Comparison of ENCODE assay signal across 1 cellular context in the genomic region with DNA sequence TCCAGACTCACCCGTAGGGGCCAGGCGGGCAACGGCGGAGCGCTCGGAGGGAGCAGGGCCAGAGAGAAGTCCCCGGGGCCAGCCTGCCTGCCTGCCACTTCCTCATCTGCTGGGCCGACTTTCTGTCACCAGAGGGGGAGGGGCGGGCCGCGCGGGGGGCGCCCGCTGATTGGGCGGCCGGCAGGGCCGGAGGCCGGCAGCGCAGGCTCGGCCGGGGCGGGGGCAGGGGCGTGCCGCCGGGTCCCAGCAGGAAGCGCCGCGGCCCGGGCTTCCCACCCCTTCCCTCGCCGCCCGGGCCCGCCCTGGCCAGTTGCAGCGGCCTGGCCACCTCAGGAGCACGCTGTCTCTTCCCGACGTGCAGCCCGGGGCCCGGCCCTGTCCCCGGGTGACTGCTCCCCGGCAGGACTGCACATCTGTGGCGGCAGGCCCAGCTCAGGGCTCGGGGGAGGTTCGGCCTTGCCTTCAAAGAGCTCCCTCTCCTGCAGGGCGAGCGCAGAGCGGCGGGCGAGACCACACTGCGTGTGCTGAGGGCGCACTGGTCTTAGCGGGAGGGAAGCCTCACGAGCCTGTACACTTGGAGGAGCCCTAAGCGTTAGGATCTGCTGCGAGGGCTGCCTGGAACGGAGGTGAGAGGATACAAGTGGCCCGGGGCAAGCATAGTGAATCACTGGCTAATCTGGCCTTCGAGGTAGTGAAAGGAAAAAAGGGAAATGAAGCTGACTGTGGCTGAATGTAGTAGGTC.
TF ChIP-seq lines count a peak whose summit lies in the region.

ELOVL1 (minus strand) TSS at position 108 of the 742 bp plus-strand sequence. CDS start 2,402 bp downstream, outside the sequence.

TF ChIP-seq in HepG2, 621 proteins besides CTCF, POLR2A, EP300 and RAD21 (continued from another document and continues in another):
- peak; percentile 70; the same call in 1 of the 2 replicates for TF ChIP-seq ZNF224 (CRISPR knock-in tag; IDR thresholded peaks at IDR 0.05)
- TF ChIP-seq, protein P1, sequence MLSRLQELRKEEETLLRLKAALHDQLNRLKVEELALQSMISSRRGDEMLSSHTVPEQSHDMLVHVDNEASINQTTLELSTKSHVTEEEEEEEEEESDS (CRISPR knock-in tag; IDR thresholded peaks at IDR 0.05; ENCODE audit: borderline replicate concordance), result peak; percentile 91; the same call in 1 of the 2 replicates
- TF ChIP-seq ZNF816 (CRISPR knock-in tag; IDR thresholded peaks at IDR 0.05; ENCODE audit: borderline replicate concordance), result no peak; the same call in 1 of the 2 replicates
- TF ChIP-seq MEF2D (CRISPR knock-in tag; IDR thresholded peaks at IDR 0.05), result no peak
- TF ChIP-seq GATAD1 (CRISPR knock-in tag; IDR thresholded peaks at IDR 0.05), result peak; percentile 54; the same call in 1 of the 2 replicates
- peak; percentile 80 for TF ChIP-seq TFDP2 (CRISPR knock-in tag; IDR thresholded peaks at IDR 0.05)
- peak; percentile 88 for TF ChIP-seq ARHGAP35 (CRISPR knock-in tag; IDR thresholded peaks at IDR 0.05; ENCODE audit: borderline replicate concordance)
- TF ChIP-seq ZNF431 (CRISPR knock-in tag; IDR thresholded peaks at IDR 0.05; ENCODE audit: borderline replicate concordance, low read depth), result peak; percentile 95; the same call in 1 of the 2 replicates
- 0 out of 2 replicates have a peak, but pooled peaks have one; percentile 17 for TF ChIP-seq ZFP82 (CRISPR knock-in tag; IDR thresholded peaks at IDR 0.05; ENCODE audit: borderline replicate concordance)
- 0 out of 2 replicates have a peak, but pooled peaks have one; percentile 40 for TF ChIP-seq HNRNPL (IDR thresholded peaks at IDR 0.05; ENCODE audit: low read depth, low read length)
- no peak for TF ChIP-seq MTA3 (CRISPR knock-in tag; IDR thresholded peaks at IDR 0.05)
- TF ChIP-seq XRCC5 (optimal IDR thresholded peaks at IDR 0.05; ENCODE audit: low read length), result peak; percentile 69
- peak; percentile 89 for TF ChIP-seq ZBTB7A (CRISPR knock-in tag; IDR thresholded peaks at IDR 0.05)
- peak; percentile 58; the same call in 1 of the 2 replicates for TF ChIP-seq IRF2 (CRISPR knock-in tag; IDR thresholded peaks at IDR 0.05)
- 0 out of 2 replicates have a peak, but pooled peaks have one; percentile 40 for TF ChIP-seq ZBTB1 (CRISPR knock-in tag; IDR thresholded peaks at IDR 0.05; ENCODE audit: borderline replicate concordance)
- peak; percentile 65 to 79 for TF ChIP-seq HMGXB4 (CRISPR knock-in tag; IDR thresholded peaks at IDR 0.05; ENCODE audit: borderline replicate concordance in 1 of 2, low read depth in 1 of 2)
- TF ChIP-seq, protein P2, sequence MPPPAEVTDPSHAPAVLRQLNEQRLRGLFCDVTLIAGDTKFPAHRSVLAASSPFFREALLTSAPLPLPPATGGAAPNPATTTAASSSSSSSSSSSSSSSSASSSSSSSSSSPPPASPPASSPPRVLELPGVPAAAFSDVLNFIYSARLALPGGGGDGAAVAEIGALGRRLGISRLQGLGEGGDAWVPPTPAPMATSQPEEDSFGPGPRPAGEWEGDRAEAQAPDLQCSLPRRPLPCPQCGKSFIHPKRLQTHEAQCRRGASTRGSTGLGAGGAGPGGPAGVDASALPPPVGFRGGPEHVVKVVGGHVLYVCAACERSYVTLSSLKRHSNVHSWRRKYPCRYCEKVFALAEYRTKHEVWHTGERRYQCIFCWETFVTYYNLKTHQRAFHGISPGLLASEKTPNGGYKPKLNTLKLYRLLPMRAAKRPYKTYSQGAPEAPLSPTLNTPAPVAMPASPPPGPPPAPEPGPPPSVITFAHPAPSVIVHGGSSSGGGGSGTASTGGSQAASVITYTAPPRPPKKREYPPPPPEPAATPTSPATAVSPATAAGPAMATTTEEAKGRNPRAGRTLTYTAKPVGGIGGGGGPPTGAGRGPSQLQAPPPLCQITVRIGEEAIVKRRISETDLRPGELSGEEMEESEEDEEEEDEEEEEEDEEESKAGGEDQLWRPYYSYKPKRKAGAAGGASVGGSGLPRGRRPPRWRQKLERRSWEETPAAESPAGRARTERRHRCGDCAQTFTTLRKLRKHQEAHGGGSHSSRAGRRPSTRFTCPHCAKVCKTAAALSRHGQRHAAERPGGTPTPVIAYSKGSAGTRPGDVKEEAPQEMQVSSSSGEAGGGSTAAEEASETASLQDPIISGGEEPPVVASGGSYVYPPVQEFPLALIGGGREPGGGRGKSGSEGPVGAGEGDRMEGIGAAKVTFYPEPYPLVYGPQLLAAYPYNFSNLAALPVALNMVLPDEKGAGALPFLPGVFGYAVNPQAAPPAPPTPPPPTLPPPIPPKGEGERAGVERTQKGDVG (CRISPR knock-in tag; IDR thresholded peaks at IDR 0.05; ENCODE audit: borderline replicate concordance), result 0 out of 2 replicates have a peak, but pooled peaks have one; percentile 48
- peak; percentile 41; the same call in 1 of the 2 replicates for TF ChIP-seq ZBTB20 (CRISPR knock-in tag; IDR thresholded peaks at IDR 0.05; ENCODE audit: borderline replicate concordance, low read depth)
- peak; percentile 86; the same call in 1 of the 2 replicates for TF ChIP-seq ZNF124 (CRISPR knock-in tag; IDR thresholded peaks at IDR 0.05)
- TF ChIP-seq, protein P3, sequence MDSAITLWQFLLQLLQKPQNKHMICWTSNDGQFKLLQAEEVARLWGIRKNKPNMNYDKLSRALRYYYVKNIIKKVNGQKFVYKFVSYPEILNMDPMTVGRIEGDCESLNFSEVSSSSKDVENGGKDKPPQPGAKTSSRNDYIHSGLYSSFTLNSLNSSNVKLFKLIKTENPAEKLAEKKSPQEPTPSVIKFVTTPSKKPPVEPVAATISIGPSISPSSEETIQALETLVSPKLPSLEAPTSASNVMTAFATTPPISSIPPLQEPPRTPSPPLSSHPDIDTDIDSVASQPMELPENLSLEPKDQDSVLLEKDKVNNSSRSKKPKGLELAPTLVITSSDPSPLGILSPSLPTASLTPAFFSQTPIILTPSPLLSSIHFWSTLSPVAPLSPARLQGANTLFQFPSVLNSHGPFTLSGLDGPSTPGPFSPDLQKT (CRISPR knock-in tag; IDR thresholded peaks at IDR 0.05; ENCODE audit: borderline replicate concordance), result no peak; the same call in 1 of the 2 replicates
- no peak for TF ChIP-seq TBL1XR1 (IDR thresholded peaks at IDR 0.05; ENCODE audit: borderline replicate concordance, low read length, partially characterized antibody)
- TF ChIP-seq, protein P4, sequence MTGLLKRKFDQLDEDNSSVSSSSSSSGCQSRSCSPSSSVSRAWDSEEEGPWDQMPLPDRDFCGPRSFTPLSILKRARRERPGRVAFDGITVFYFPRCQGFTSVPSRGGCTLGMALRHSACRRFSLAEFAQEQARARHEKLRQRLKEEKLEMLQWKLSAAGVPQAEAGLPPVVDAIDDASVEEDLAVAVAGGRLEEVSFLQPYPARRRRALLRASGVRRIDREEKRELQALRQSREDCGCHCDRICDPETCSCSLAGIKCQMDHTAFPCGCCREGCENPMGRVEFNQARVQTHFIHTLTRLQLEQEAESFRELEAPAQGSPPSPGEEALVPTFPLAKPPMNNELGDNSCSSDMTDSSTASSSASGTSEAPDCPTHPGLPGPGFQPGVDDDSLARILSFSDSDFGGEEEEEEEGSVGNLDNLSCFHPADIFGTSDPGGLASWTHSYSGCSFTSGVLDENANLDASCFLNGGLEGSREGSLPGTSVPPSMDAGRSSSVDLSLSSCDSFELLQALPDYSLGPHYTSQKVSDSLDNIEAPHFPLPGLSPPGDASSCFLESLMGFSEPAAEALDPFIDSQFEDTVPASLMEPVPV (CRISPR knock-in tag; IDR thresholded peaks at IDR 0.05), result peak; percentile 92
- peak; percentile 80; the same call in 1 of the 2 replicates for TF ChIP-seq NFKB2 (CRISPR knock-in tag; IDR thresholded peaks at IDR 0.05; ENCODE audit: borderline replicate concordance)
- no peak; the same call in 1 of the 2 replicates for TF ChIP-seq ZNF589 (CRISPR knock-in tag; conservative IDR thresholded peaks at IDR 0.05)
- no peak for TF ChIP-seq EHMT2 (IDR thresholded peaks at IDR 0.05; ENCODE audit: borderline replicate concordance, low read depth, low read length)
- TF ChIP-seq, protein P5, sequence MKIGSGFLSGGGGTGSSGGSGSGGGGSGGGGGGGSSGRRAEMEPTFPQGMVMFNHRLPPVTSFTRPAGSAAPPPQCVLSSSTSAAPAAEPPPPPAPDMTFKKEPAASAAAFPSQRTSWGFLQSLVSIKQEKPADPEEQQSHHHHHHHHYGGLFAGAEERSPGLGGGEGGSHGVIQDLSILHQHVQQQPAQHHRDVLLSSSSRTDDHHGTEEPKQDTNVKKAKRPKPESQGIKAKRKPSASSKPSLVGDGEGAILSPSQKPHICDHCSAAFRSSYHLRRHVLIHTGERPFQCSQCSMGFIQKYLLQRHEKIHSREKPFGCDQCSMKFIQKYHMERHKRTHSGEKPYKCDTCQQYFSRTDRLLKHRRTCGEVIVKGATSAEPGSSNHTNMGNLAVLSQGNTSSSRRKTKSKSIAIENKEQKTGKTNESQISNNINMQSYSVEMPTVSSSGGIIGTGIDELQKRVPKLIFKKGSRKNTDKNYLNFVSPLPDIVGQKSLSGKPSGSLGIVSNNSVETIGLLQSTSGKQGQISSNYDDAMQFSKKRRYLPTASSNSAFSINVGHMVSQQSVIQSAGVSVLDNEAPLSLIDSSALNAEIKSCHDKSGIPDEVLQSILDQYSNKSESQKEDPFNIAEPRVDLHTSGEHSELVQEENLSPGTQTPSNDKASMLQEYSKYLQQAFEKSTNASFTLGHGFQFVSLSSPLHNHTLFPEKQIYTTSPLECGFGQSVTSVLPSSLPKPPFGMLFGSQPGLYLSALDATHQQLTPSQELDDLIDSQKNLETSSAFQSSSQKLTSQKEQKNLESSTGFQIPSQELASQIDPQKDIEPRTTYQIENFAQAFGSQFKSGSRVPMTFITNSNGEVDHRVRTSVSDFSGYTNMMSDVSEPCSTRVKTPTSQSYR (CRISPR knock-in tag; IDR thresholded peaks at IDR 0.05; ENCODE audit: borderline replicate concordance), result peak; percentile 70
- no peak for TF ChIP-seq NFE2 (CRISPR knock-in tag; IDR thresholded peaks at IDR 0.05)
- no peak; the same call in 1 of the 2 replicates for TF ChIP-seq ZNF235 (CRISPR knock-in tag; IDR thresholded peaks at IDR 0.05; ENCODE audit: borderline replicate concordance)
- no peak for TF ChIP-seq MTF2 (CRISPR knock-in tag; IDR thresholded peaks at IDR 0.05; ENCODE audit: borderline replicate concordance)
- no peak for TF ChIP-seq TAF15 (IDR thresholded peaks at IDR 0.05; ENCODE audit: low read depth, low read length, poor library complexity, severe bottlenecking)
- peak; percentile 82 for TF ChIP-seq ZNF563 (CRISPR knock-in tag; IDR thresholded peaks at IDR 0.05)
- TF ChIP-seq, protein P6, sequence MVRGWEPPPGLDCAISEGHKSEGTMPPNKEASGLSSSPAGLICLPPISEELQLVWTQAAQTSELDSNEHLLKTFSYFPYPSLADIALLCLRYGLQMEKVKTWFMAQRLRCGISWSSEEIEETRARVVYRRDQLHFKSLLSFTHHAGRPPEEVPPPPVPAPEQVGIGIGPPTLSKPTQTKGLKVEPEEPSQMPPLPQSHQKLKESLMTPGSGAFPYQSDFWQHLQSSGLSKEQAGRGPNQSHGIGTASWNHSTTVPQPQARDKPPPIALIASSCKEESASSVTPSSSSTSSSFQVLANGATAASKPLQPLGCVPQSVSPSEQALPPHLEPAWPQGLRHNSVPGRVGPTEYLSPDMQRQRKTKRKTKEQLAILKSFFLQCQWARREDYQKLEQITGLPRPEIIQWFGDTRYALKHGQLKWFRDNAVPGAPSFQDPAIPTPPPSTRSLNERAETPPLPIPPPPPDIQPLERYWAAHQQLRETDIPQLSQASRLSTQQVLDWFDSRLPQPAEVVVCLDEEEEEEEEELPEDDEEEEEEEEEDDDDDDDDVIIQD (CRISPR knock-in tag; IDR thresholded peaks at IDR 0.05; ENCODE audit: low read depth), result peak; percentile 43; the same call in 1 of the 2 replicates
- TF ChIP-seq, protein P7, sequence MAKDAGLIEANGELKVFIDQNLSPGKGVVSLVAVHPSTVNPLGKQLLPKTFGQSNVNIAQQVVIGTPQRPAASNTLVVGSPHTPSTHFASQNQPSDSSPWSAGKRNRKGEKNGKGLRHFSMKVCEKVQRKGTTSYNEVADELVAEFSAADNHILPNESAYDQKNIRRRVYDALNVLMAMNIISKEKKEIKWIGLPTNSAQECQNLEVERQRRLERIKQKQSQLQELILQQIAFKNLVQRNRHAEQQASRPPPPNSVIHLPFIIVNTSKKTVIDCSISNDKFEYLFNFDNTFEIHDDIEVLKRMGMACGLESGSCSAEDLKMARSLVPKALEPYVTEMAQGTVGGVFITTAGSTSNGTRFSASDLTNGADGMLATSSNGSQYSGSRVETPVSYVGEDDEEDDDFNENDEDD (CRISPR knock-in tag; IDR thresholded peaks at IDR 0.05; ENCODE audit: borderline replicate concordance), result peak; percentile 77
- TF ChIP-seq NR2F6 (IDR thresholded peaks at IDR 0.05), result no peak
- peak; percentile 55 for TF ChIP-seq NR2F6 (CRISPR knock-in tag; IDR thresholded peaks at IDR 0.05)
- TF ChIP-seq TSC22D2 (CRISPR knock-in tag; IDR thresholded peaks at IDR 0.05; ENCODE audit: borderline replicate concordance), result no peak
- no peak for TF ChIP-seq ZNF326 (CRISPR knock-in tag; IDR thresholded peaks at IDR 0.05; ENCODE audit: borderline replicate concordance)
- TF ChIP-seq HDAC2 (CRISPR knock-in tag; IDR thresholded peaks at IDR 0.05), result peak; percentile 72; the same call in 1 of the 2 replicates
- TF ChIP-seq ZNF256 (CRISPR knock-in tag; conservative IDR thresholded peaks at IDR 0.05), result 0 out of 2 replicates have a peak, but pooled peaks have one; percentile 31
- TF ChIP-seq GFI1 (CRISPR knock-in tag; IDR thresholded peaks at IDR 0.05; ENCODE audit: borderline replicate concordance), result peak; percentile 64; the same call in 1 of the 2 replicates
- TF ChIP-seq, protein P8, sequence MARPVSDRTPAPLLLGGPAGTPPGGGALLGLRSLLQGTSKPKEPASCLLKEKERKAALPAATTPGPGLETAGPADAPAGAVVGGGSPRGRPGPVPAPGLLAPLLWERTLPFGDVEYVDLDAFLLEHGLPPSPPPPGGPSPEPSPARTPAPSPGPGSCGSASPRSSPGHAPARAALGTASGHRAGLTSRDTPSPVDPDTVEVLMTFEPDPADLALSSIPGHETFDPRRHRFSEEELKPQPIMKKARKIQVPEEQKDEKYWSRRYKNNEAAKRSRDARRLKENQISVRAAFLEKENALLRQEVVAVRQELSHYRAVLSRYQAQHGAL (CRISPR knock-in tag; IDR thresholded peaks at IDR 0.05; ENCODE audit: not compliant biosample characterization), result no peak
- peak; percentile 92 for TF ChIP-seq REPIN1 (CRISPR knock-in tag; IDR thresholded peaks at IDR 0.05; ENCODE audit: borderline replicate concordance, low read depth)
